21 cellular contexts compared by ENCODE assay signal in the genomic region with DNA sequence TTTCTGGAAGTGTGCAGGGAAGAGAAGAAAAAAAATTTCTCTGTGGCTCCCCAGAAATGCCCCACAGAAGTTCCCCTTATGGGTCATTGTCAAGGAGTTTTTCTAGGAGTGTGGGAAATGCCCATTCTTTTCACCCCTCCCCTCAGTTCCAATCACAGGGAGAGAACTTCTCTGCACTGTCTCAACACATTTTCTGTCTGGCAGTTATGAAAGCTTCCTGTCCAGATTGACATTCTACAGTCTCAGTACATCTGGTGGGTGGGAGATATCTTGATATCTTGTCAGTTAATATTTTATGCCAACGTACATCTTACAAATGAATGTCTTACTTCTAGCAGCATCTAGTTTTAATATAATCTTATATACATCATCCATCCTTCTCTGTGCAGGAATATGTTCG.
"Had no signal": no experiment of that assay in that cellular context is flagged by ENCODE, and none has a peak within 500 bp of the region (broad histone marks: within the 10 kb centered on the region; RNA-seq: fewer than 3 reads in every experiment).

No MANE protein-coding gene starts in this region.

- H3K36me3 ChIP-seq: esophagus muscularis mucosa, gastroesophageal sphincter, heart left ventricle had no signal

- H3K27me3 ChIP-seq: dorsolateral prefrontal cortex, esophagus muscularis mucosa, foreskin keratinocyte, gastroesophageal sphincter, heart left ventricle, hepatocyte had no signal

- H3K9me3 ChIP-seq: esophagus muscularis mucosa, gastroesophageal sphincter, heart left ventricle had no signal

- H3K4me1 ChIP-seq: esophagus muscularis mucosa, foreskin keratinocyte, gastroesophageal sphincter, heart left ventricle had no signal

- H3K4me3 ChIP-seq: coronary artery, dorsolateral prefrontal cortex, esophagus muscularis mucosa, gastroesophageal sphincter, heart left ventricle, hepatocyte, lung had no signal

- DNase-seq: dermis blood vessel endothelial cell; dorsolateral prefrontal cortex; effector CD4-positive, alpha-beta T cell; effector memory CD4-positive, alpha-beta T cell; foreskin keratinocyte; heart left ventricle; hypothalamus; immature natural killer cell; islet precursor cell; kidney; left cardiac atrium; left ventricle myocardium superior; mammary epithelial cell; mesendoderm; midbrain; naive thymus-derived CD4-positive, alpha-beta T cell had no signal

- ATAC-seq: foreskin keratinocyte; gastroesophageal sphincter; heart left ventricle; left cardiac atrium; left ventricle myocardium superior; naive thymus-derived CD4-positive, alpha-beta T cell had no signal

- H3K27ac ChIP-seq: coronary artery, dorsolateral prefrontal cortex, esophagus muscularis mucosa, foreskin keratinocyte, gastroesophageal sphincter, heart left ventricle, hepatocyte had no signal
